In genomic region chr16:57576429-57576870, GRCh38 we compare ENCODE assay signal across 8 cellular contexts. TPM values are rescaled to one million over a fixed set of nuclear protein-coding genes. Genes with fewer than 3 reads are reported as not detected.
DNase-seq lines count a peak whose midpoint lies in the region; ATAC-seq lines count a peak whose summit lies in the region.

No MANE protein-coding gene starts in this region.

- DNase-seq in Right ventricle myocardium inferior (ENCODE audit: missing footprints) (peak; percentile 82), cardiac septum (ENCODE audit: low spot score) (no peak), NCI-H82 (lab: John Stamatoyannopoulos, UW) (peak; percentile 85), mesenteric fat pad (ENCODE audit: low spot score) (peak; percentile 91)
- peak; percentile 90 for DNase-seq in activated CD4-positive, alpha-beta memory T cell treated with anti-CD3 and anti-CD28 coated beads for 36 hours
- DNase-seq in effector CD4-positive, alpha-beta T cell: peak; percentile 69
- DNase-seq in stimulated activated CD8-positive, alpha-beta memory T cell treated with anti-CD3 and anti-CD28 coated beads, Interleukin-2, amount 100 ng/mL, for 48 hours (ENCODE audit: low read depth in 2 of 2): peak; percentile 69 to 81

- ATAC-seq in Right ventricle myocardium inferior (peak; percentile 64), HG03432 (IDR thresholded peaks at IDR 0.05; ENCODE audit: unreplicated experiment) (peak; percentile 76)

- peaks cover 29% of the 10 kb centered on the region for H3K4me1 Mint-ChIP-seq in activated CD4-positive, alpha-beta memory T cell treated with anti-CD3 and anti-CD28 coated beads for 36 hours (ENCODE audit: low read depth)

- H3K4me3 Mint-ChIP-seq in activated CD4-positive, alpha-beta memory T cell treated with anti-CD3 and anti-CD28 coated beads for 36 hours: no peak overlapping the region

- POLR2A ChIA-PET in activated CD4-positive, alpha-beta memory T cell treated with anti-CD3 and anti-CD28 coated beads for 36 hours (lab: Charles Lee): interaction anchor here (1.0 to 1.1 kb wide), 3 partner anchors 26 to 67 kb away, joined by 3 to 4 read pairs (median 4); no protein-coding TSS in a partner anchor

- no peaks in the 10 kb centered on the region for H3K27me3 Mint-ChIP-seq in activated CD4-positive, alpha-beta memory T cell treated with anti-CD3 and anti-CD28 coated beads for 36 hours

- no peak overlapping the region for H3K27ac Mint-ChIP-seq in activated CD4-positive, alpha-beta memory T cell treated with anti-CD3 and anti-CD28 coated beads for 36 hours

- no peaks in the 10 kb centered on the region for H3K9me3 Mint-ChIP-seq in activated CD4-positive, alpha-beta memory T cell treated with anti-CD3 and anti-CD28 coated beads for 36 hours

- no peaks in the 10 kb centered on the region for H3K36me3 Mint-ChIP-seq in activated CD4-positive, alpha-beta memory T cell treated with anti-CD3 and anti-CD28 coated beads for 36 hours

- intact Hi-C loops in Right ventricle myocardium inferior (cut with DNase I) (loop anchor here (5.0 to 10.0 kb wide), 2 partner anchors 146 to 288 kb away; no protein-coding TSS in a partner anchor), cardiac septum (cut with DNase I) (loop anchor here (5.0 kb wide), 1 partner anchor 146 kb away; no protein-coding TSS in a partner anchor)
- intact Hi-C loops in activated CD4-positive, alpha-beta memory T cell treated with anti-CD3 and anti-CD28 coated beads for 36 hours (cut with micrococcal nuclease): loop anchor here (1.0 to 5.0 kb wide), 6 partner anchors 15 to 321 kb away; partner anchors contain the start of gene KATNB1

- CTCF ChIA-PET in activated CD4-positive, alpha-beta memory T cell treated with anti-CD3 and anti-CD28 coated beads for 36 hours (lab: Charles Lee): interaction anchor here (0.5 to 8.7 kb wide), 47 partner anchors 9 to 447 kb away, joined by 3 to 197 read pairs (median 4); partner anchors contain the start of genes ADGRG3, ADGRG5, CCDC102A and CIAPIN1

RNA-seq across cellular contexts. Expression of gene ADGRG5, which starts 34.0 kb away (rescaled TPM):
- total RNA-seq in Right ventricle myocardium inferior: 0.32 TPM
- 0.35 TPM for total RNA-seq in cardiac septum
- 1 to 10 TPM; 6.7 to 6.9 TPM for total RNA-seq in activated CD4-positive, alpha-beta memory T cell treated with anti-CD3 and anti-CD28 coated beads for 36 hours
- total RNA-seq in mesenteric fat pad: 0.10 TPM

RNA-seq across cellular contexts. Expression of gene CCDC102A, which starts 40.1 kb away (rescaled TPM):
- total RNA-seq in Right ventricle myocardium inferior (10.9 TPM), cardiac septum (5.5 TPM), mesenteric fat pad (5.0 TPM)
- 1 to 10 TPM; 7.0 to 7.9 TPM for total RNA-seq in activated CD4-positive, alpha-beta memory T cell treated with anti-CD3 and anti-CD28 coated beads for 36 hours

RNA-seq across cellular contexts. Expression of gene ADGRG1, which starts 52.0 kb away (rescaled TPM):
- total RNA-seq in Right ventricle myocardium inferior (23.1 TPM), cardiac septum (15.9 TPM), mesenteric fat pad (96.3 TPM)
- total RNA-seq in activated CD4-positive, alpha-beta memory T cell treated with anti-CD3 and anti-CD28 coated beads for 36 hours: 1 to 10 TPM; 4.7 to 6.0 TPM
